19 cellular contexts compared by ENCODE assay signal in genomic region chr12:63056649-63057048, GRCh38.
A peak's percentile ranks its signal among the peaks of the same experiment; 100 is the strongest.
DNase-seq lines count a peak whose midpoint lies in the region; FAIRE-seq and TF ChIP-seq lines count a peak whose summit lies in the region.
"Had no signal": no experiment of that assay in that cellular context is flagged by ENCODE, and none has a peak within 500 bp of the region (broad histone marks: within the 10 kb centered on the region; RNA-seq: fewer than 3 reads in every experiment).

No MANE protein-coding gene starts in this region.

- no peak for TF ChIP-seq EP300 in H1 (IDR thresholded peaks at IDR 0.05; ENCODE audit: borderline replicate concordance in 1 of 2, low read depth in 2 of 2, low read length in 2 of 2)

- no peak overlapping the region for H3K4ac ChIP-seq in H1 (replicated peaks; ENCODE audit: insufficient read length, low read depth, low read length)

- no peak overlapping the region for H2AK5ac ChIP-seq in H1 (ENCODE audit: low read depth, low read length)

- no peak overlapping the region for H2BK20ac ChIP-seq in H1 (ENCODE audit: low read length)

- H3K36me3 ChIP-seq in H1 (ENCODE audit: control insufficient read depth in 2 of 4, insufficient read depth in 4 of 4, low read length in 3 of 4) (no peaks in the 10 kb centered on the region), BE2C (no peaks in the 10 kb centered on the region)
- H3K36me3 ChIP-seq: BLaER1 treated with 17β-estradiol and CSF1 and Interleukin-3, amounts not matched to agents 10 nM and 100 nM had no signal

- TF ChIP-seq CTCF in C4-2B (conservative IDR thresholded peaks at IDR 0.05) (peak; percentile 24; the same call in 1 of the 2 replicates), LNCAP (IDR thresholded peaks at IDR 0.05) (peak; percentile 35; the same call in 1 of the 2 replicates), VCaP (conservative IDR thresholded peaks at IDR 0.05) (peak; percentile 60), H1 (IDR thresholded peaks at IDR 0.05; ENCODE audit: control extremely low read depth in 1 of 3, insufficient read depth in 1 of 3, low read depth in 1 of 3, low read length in 3 of 3) (no peak), BE2C (IDR thresholded peaks at IDR 0.05; ENCODE audit: low read depth, low read length) (no peak)

- H4K91ac ChIP-seq in H1 (replicated peaks; ENCODE audit: insufficient read length, low read length), result no peak overlapping the region

- DNase-seq in H1 (ENCODE audit: low read depth in 1 of 2, low spot score in 2 of 2) (no peak), cardiac septum (ENCODE audit: low spot score) (no peak), NCI-H526 (lab: John Stamatoyannopoulos, UW) (no peak), ecto neural progenitor cell (ENCODE audit: low spot score) (no peak), BE2C (no peak)
- DNase-seq: 8988T; CD4-positive, CD25-positive, alpha-beta regulatory T cell; CD8-positive, alpha-beta memory T cell; COR-L47; DMS153; DMS79 treated with DMSO at 0.1 percent for 48 hours; GOT3; H9 had no signal

- no peaks in the 10 kb centered on the region for H4K20me1 ChIP-seq in H1 (replicated peaks in 1 of 2; ENCODE audit: control insufficient read depth in 1 of 2, insufficient read depth in 2 of 2, low read length in 2 of 2)
- H4K20me1 ChIP-seq: BLaER1 treated with 17β-estradiol and CSF1 and Interleukin-3, amounts not matched to agents 10 nM and 100 nM had no signal

- no peak overlapping the region for H3K4me3 ChIP-seq in H1 (ENCODE audit: extremely low read depth in 1 of 4, insufficient read depth in 2 of 4, low read depth in 3 of 4, low read length in 4 of 4)
- H3K4me3 ChIP-seq in BE2C (ENCODE audit: low read depth, low read length), result no peak overlapping the region
- H3K4me3 ChIP-seq: BLaER1 treated with 17β-estradiol and CSF1 and Interleukin-3, amounts not matched to agents 10 nM and 100 nM; GM12878 had no signal

- H2BK12ac ChIP-seq in H1 (ENCODE audit: low read depth, low read length), result no peak overlapping the region

- H2BK15ac ChIP-seq in H1 (ENCODE audit: low read length), result no peak overlapping the region

- FAIRE-seq in H1 (lab: Jason Lieb, UNC), result no peak
- FAIRE-seq: GM12878 had no signal

- intact Hi-C loops in cardiac septum (cut with DNase I), result no loop called here

- peak overlapping the region; percentile 47; the same call in 1 of the 2 replicates for H2AFZ ChIP-seq in H1 (ENCODE audit: low read length)

- no peak overlapping the region for H2BK5ac ChIP-seq in H1 (ENCODE audit: low read depth, low read length)

- H3K9me3 ChIP-seq in H1 (ENCODE audit: insufficient read depth in 2 of 2, low read depth in 1 of 2, low read length in 1 of 2) (no peaks in the 10 kb centered on the region), BE2C (no peaks in the 10 kb centered on the region)
- H3K9me3 ChIP-seq: BLaER1 treated with 17β-estradiol and CSF1 and Interleukin-3, amounts not matched to agents 10 nM and 100 nM had no signal

- H4K5ac ChIP-seq in H1 (ENCODE audit: insufficient read length, low read depth, low read length), result no peak overlapping the region

- H3K4me2 ChIP-seq in H1 (ENCODE audit: insufficient read depth in 1 of 2, low read depth in 2 of 2, low read length in 2 of 2), result no peak overlapping the region
- H3K4me2 ChIP-seq: BLaER1 treated with 17β-estradiol and CSF1 and Interleukin-3, amounts not matched to agents 10 nM and 100 nM had no signal

- H2BK120ac ChIP-seq in H1 (replicated peaks; ENCODE audit: low read depth, low read length), result no peak overlapping the region

- no peak for TF ChIP-seq RAD21 in H1 (IDR thresholded peaks at IDR 0.05 in 1 of 2, conservative IDR thresholded peaks at IDR 0.05 in 1 of 2; ENCODE audit: low read depth in 2 of 2, low read length in 2 of 2)

- H3K27ac ChIP-seq in C4-2B (no peak overlapping the region), VCaP (no peak overlapping the region), H1 (ENCODE audit: low read depth, low read length) (no peak overlapping the region)
- H3K27ac ChIP-seq: BLaER1 treated with 17β-estradiol and CSF1 and Interleukin-3, amounts not matched to agents 10 nM and 100 nM; HL-60 had no signal

- H3K79me2 ChIP-seq in H1 (ENCODE audit: control insufficient read depth in 1 of 2, insufficient read depth in 2 of 2, low read length in 2 of 2), result no peaks in the 10 kb centered on the region

- no peak for TF ChIP-seq POLR2A in H1 (IDR thresholded peaks at IDR 0.05; ENCODE audit: control extremely low read depth in 1 of 2, low read depth in 2 of 2, low read length in 2 of 2)

- H3K27me3 ChIP-seq in H1 (replicated peaks in 1 of 4; ENCODE audit: control insufficient read depth in 3 of 4, extremely low read depth in 1 of 4, insufficient read depth in 3 of 4, low read length in 3 of 4) (no peaks in the 10 kb centered on the region), BE2C (no peaks in the 10 kb centered on the region)
- H3K27me3 ChIP-seq: BLaER1 treated with 17β-estradiol and CSF1 and Interleukin-3, amounts not matched to agents 10 nM and 100 nM had no signal

- H4K8ac ChIP-seq in H1 (ENCODE audit: extremely low read depth, insufficient read depth, low read length), result no peak overlapping the region

- CTCF ChIA-PET in H1 (lab: Charles Lee; ENCODE audit: partially characterized antibody), result interaction anchor here (1.4 to 4.8 kb wide), 2 partner anchors 12 to 258 kb away, joined by 3 to 18 read pairs; no protein-coding TSS in a partner anchor

- POLR2A ChIA-PET in H1 (lab: Charles Lee; ENCODE audit: partially characterized antibody), result no interaction called here

- H3K23ac ChIP-seq in H1 (ENCODE audit: insufficient read length), result no peak overlapping the region

- H3K18ac ChIP-seq in H1 (ENCODE audit: extremely low read depth, low read length), result no peak overlapping the region

- H3K56ac ChIP-seq in H1 (replicated peaks; ENCODE audit: insufficient read length, low read depth, low read length), result no peak overlapping the region

- no peaks in the 10 kb centered on the region; a peak in 1 of 7 replicates for H3K4me1 ChIP-seq in H1 (replicated peaks in 1 of 4; ENCODE audit: control insufficient read depth in 3 of 4, insufficient read depth in 4 of 4, low read length in 3 of 4)
- no peaks in the 10 kb centered on the region for H3K4me1 ChIP-seq in BE2C
- H3K4me1 ChIP-seq: BLaER1 treated with 17β-estradiol and CSF1 and Interleukin-3, amounts not matched to agents 10 nM and 100 nM had no signal

- H3K79me1 ChIP-seq in H1 (ENCODE audit: low read depth, low read length), result no peaks in the 10 kb centered on the region

- H3K14ac ChIP-seq in H1 (ENCODE audit: insufficient read length), result no peak overlapping the region

- no peaks in the 10 kb centered on the region for H3K23me2 ChIP-seq in H1 (ENCODE audit: low read depth, low read length)

- H3K9ac ChIP-seq in H1 (replicated peaks in 1 of 4; ENCODE audit: extremely low read depth in 1 of 4, low read depth in 3 of 4, low read length in 3 of 4), result no peak overlapping the region
- H3K9ac ChIP-seq: BLaER1 treated with 17β-estradiol and CSF1 and Interleukin-3, amounts not matched to agents 10 nM and 100 nM had no signal

TF ChIP-seq in H1, 55 proteins besides CTCF, POLR2A, EP300 and RAD21:
- TF ChIP-seq RFX5 (IDR thresholded peaks at IDR 0.05; ENCODE audit: borderline replicate concordance, low read depth, low read length) (no peak), SUZ12 (IDR thresholded peaks at IDR 0.05; ENCODE audit: low read length) (no peak), SP1 (IDR thresholded peaks at IDR 0.05; ENCODE audit: low read depth, low read length) (no peak)

Comparison
In these comparisons a context has a peak if more than half of its experiments do, and no peak if none do; other contexts are left out.
1. CTCF ChIP-seq: peak in C4-2B (single experiment), LNCAP (single experiment) and VCaP (single experiment); none in H1 (0 of 3) and BE2C (single experiment).